30 cellular contexts compared by ENCODE assay signal in the genomic region with DNA sequence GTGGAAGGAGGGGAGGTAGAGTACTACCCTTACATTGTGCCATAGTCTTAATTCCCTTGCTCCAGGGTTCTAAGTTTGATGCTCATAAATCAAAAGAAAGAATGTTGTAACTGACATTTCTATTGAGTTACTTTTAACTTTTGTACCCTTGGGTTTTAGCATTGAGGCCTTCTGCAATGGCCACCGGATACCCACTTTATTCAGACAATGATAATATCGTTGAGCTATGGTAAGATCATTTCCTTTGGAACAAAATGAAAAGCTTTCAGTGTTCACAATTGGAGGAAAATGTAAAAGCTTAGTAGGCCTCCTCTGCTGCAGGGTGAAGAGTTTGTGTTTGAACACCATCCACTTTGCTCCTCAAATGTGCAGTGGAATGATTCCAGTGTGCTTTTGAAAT. TPM values are rescaled to one million over a fixed set of nuclear protein-coding genes. Genes with fewer than 3 reads are reported as not detected.
"Had no signal": no experiment of that assay in that cellular context is flagged by ENCODE, and none has a peak within 500 bp of the region (broad histone marks: within the 10 kb centered on the region; RNA-seq: fewer than 3 reads in every experiment).

No MANE protein-coding gene starts in this region.

- H3K27me3 ChIP-seq: dorsolateral prefrontal cortex, esophagus squamous epithelium, ovary, suprapubic skin had no signal

- H3K4me3 ChIP-seq: coronary artery, dorsolateral prefrontal cortex, esophagus squamous epithelium, lung, ovary, psoas muscle, smooth muscle cell, suprapubic skin had no signal

- H3K27me3 Mint-ChIP-seq: stimulated activated naive CD8-positive, alpha-beta T cell treated with anti-CD3 and anti-CD28 coated beads, Interleukin-15, amount 100 ng/mL, for 72 hours; type B pancreatic cell had no signal

- H3K4me1 Mint-ChIP-seq: immature natural killer cell; natural killer cell; stimulated activated naive CD8-positive, alpha-beta T cell treated with anti-CD3 and anti-CD28 coated beads, Interleukin-15, amount 100 ng/mL, for 72 hours had no signal

- H3K36me3 Mint-ChIP-seq: immature natural killer cell, natural killer cell had no signal

- H3K9me3 ChIP-seq: esophagus squamous epithelium, ovary, psoas muscle, suprapubic skin had no signal

- H3K27ac ChIP-seq: coronary artery, dorsolateral prefrontal cortex, esophagus squamous epithelium, ovary, psoas muscle, suprapubic skin had no signal

- H3K27ac Mint-ChIP-seq: immature natural killer cell; natural killer cell; stimulated activated naive CD8-positive, alpha-beta T cell treated with anti-CD3 and anti-CD28 coated beads, Interleukin-15, amount 100 ng/mL, for 72 hours; type B pancreatic cell had no signal

- ATAC-seq: left ventricle myocardium superior; natural killer cell; psoas muscle; sciatic nerve; stimulated activated naive CD8-positive, alpha-beta T cell treated with anti-CD3 and anti-CD28 coated beads, Interleukin-15, amount 100 ng/mL, for 72 hours had no signal

- H3K9me3 Mint-ChIP-seq: mesothelial cell of epicardium, natural killer cell had no signal

- H3K36me3 ChIP-seq: esophagus squamous epithelium, ovary, suprapubic skin had no signal

- DNase-seq: dorsolateral prefrontal cortex; effector CD4-positive, alpha-beta T cell; erythroblast; esophagus squamous epithelium; hypothalamus; immature natural killer cell; islet precursor cell; kidney glomerular epithelial cell; left colon; left ventricle myocardium superior; mesenchymal stem cell; natural killer cell; occipital lobe; ovary; posterior cingulate gyrus; psoas muscle; retina; stimulated activated CD4-positive, alpha-beta T cell treated with anti-CD3 and anti-CD28 coated beads, Interleukin-12 subunit alpha, Interleukin-12 subunit beta, amount 100 ng/mL, for 4 hours; stimulated activated CD4-positive, alpha-beta T cell treated with anti-CD3 and anti-CD28 coated beads, Interleukin-1b, Interleukin-23, amount 100 ng/mL, for 48 hours; stimulated activated CD4-positive, alpha-beta T cell treated with anti-CD3 and anti-CD28 coated beads, Interleukin-4, amount 100 ng/mL, for 1 hour; stimulated activated CD8-positive, alpha-beta memory T cell treated with anti-CD3 and anti-CD28 coated beads, Interleukin-4, amount 100 ng/mL, for 48 hours; stimulated activated naive CD4-positive, alpha-beta T cell; stimulated activated naive CD8-positive, alpha-beta T cell treated with anti-CD3 and anti-CD28 coated beads, Interleukin-15, amount 100 ng/mL, for 72 hours had no signal

- H3K4me1 ChIP-seq: psoas muscle had no signal

- H3K4me3 Mint-ChIP-seq: immature natural killer cell; mesothelial cell of epicardium; natural killer cell; stimulated activated naive CD8-positive, alpha-beta T cell treated with anti-CD3 and anti-CD28 coated beads, Interleukin-15, amount 100 ng/mL, for 72 hours; type B pancreatic cell had no signal

RNA-seq across cellular contexts. Expression of a gene that starts 16.8 kb away (rescaled TPM):
- total RNA-seq: natural killer cell had no signal
